In the genomic region with DNA sequence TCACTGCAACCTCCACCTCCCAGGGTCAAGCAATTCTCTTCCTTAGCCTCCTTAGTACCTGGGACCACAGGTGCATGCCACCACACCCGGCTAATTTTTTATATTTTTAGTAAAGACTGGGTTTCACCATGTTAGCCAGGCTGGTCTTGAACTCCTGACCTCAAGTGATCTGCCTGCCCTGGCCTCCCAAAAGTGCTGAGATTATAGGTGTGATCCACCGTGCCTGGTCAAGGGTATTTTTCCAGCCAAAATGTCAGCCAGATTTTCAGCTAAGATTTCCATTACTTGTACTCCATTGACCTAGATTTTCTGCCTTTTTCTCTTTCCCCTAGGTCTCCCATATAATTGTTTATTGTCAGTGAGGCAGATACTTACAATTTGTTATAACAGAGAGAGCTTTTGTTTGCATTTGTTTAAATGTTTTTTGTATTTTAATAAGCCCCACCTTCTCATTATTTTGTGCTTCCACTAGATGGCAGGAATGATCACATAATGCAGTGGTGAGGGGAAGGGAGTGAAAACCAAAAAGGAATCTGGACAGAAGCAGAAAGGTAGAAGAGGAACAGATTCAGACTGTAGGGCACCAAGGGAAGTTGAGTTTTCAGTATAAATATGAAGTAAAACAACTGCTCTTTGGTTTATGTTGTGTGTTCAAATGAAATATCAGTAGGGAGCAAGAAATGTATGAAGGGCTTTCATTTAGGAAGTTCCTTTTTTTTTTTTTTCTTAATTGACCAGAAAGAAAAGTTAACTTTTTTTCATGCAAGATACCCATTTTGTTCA, we compare ENCODE assay signal across 8 cellular contexts. TPM values are rescaled to one million over a fixed set of nuclear protein-coding genes. Genes with fewer than 3 reads are reported as not detected.
DNase-seq lines count a peak whose midpoint lies in the region; FAIRE-seq and TF ChIP-seq lines count a peak whose summit lies in the region.

No MANE protein-coding gene starts in this region.

- DNase-seq in DMS 273 (lab: John Stamatoyannopoulos, UW; ENCODE audit: unreplicated experiment) (peak; percentile 72), H54 (ENCODE audit: insufficient read length, low spot score) (peak; percentile 30), NCI-H69 (lab: John Stamatoyannopoulos, UW) (peak; percentile 53), cardiac fibroblast (ENCODE audit: low read depth in 2 of 2) (peak; percentile 62 to 67), kidney glomerular epithelial cell (lab: John Stamatoyannopoulos, UW) (peak; percentile 58), urothelium cell line (ENCODE audit: low spot score) (peak; percentile 28), 8988T (no peak), MG63 (no peak)

- H3K9me3 ChIP-seq in MG63 = no peaks in the 10 kb centered on the region

- H3K36me3 ChIP-seq in MG63 = peaks cover 60% of the 10 kb centered on the region

- peak; percentile 62 for TF ChIP-seq CTCF in cardiac fibroblast (IDR thresholded peaks at IDR 0.05; ENCODE audit: low read depth, low read length)

- H3K27me3 ChIP-seq in MG63 = no peaks in the 10 kb centered on the region

- H3K4me3 ChIP-seq in cardiac fibroblast (replicated peaks in 1 of 2; ENCODE audit: low read depth in 2 of 2, low read length in 2 of 2) = no peak overlapping the region
- no peak overlapping the region for H3K4me3 ChIP-seq in MG63

- peak; percentile 62 for FAIRE-seq in H54 (lab: Jason Lieb, UNC)
- FAIRE-seq in urothelium cell line (lab: Jason Lieb, UNC) = no peak

- no peak for TF ChIP-seq POLR2A in H54 (IDR thresholded peaks at IDR 0.05; ENCODE audit: low read depth, low read length)

RNA-seq across cellular contexts. Expression of gene RPF2, which starts 29.7 kb away (rescaled TPM):
- total RNA-seq in MG63 (2014; rRNA removed; shearing (Covaris generic); ENCODE audit: low replicate concordance) = 51.4 and 105 TPM in 2 replicates

RNA-seq across cellular contexts. Expression of gene GTF3C6, which starts 53.0 kb away (rescaled TPM):
- 22.3 and 68.3 TPM in 2 replicates for total RNA-seq in MG63 (2014; rRNA removed; shearing (Covaris generic); ENCODE audit: low replicate concordance)

Comparison
In these comparisons a context has a peak if more than half of its experiments do, and no peak if none do; other contexts are left out.
1. DNase-seq: peak in DMS 273 (single experiment), H54 (single experiment), NCI-H69 (single experiment), cardiac fibroblast (2 of 2), kidney glomerular epithelial cell (single experiment) and urothelium cell line (single experiment); none in 8988T (single experiment) and MG63 (single experiment).